In the genomic region with DNA sequence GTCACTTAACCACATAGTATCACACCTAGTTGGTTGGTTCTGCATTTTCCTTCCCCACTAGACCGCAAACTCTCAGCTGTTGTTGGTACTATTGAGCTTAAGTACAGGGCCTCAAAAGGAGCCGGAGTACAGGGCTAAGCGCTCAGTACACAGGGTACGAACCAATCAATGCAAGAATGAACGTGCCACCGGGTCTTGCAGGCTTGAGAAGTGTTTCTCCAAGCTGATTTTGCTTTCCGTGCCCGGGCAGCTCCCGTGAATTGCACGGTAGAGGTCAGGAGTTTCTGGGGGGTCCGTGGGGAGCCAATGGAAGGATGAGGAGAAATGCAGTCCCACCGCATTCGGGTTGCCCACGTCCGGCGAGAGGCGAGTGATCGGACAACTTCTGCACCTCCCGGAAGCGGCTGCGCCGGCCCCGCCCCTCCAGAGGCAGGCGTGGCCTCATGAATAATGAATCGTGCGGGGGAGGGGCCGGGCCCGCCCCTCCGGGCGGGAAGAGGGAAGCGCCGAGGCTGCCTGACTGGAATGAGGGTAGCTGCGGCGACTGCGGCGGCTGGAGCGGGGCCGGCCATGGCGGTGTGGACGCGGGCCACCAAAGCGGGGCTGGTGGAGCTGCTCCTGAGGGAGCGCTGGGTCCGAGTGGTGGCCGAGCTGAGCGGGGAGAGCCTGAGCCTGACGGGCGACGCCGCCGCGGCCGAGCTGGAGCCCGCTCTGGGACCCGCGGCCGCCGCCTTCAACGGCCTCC, we compare ENCODE assay signal across 8 cellular contexts. TPM values are rescaled to one million over a fixed set of nuclear protein-coding genes. Genes with fewer than 3 reads are reported as not detected.
DNase-seq lines count a peak whose midpoint lies in the region; ATAC-seq and TF ChIP-seq lines count a peak whose summit lies in the region.

Gene SNTB2, plus strand, starts transcription at position 523 of the 745 bp plus-strand sequence. Its CDS starts 3 bp downstream, at position 526.

- H3K27ac ChIP-seq in coronary artery, result peak within 1 kb of the TSS; percentile 88 to 90

- DNase-seq in AML-193 (lab: John Stamatoyannopoulos, UW) (peak; percentile 80 to 85), NCI-H510A (lab: John Stamatoyannopoulos, UW) (peak; percentile 59), coronary artery (ENCODE audit: low spot score) (peak; percentile 93), left colon (peak; percentile 94 to 98)
- peak; percentile 89 for DNase-seq in activated CD4-positive, alpha-beta T cell treated with anti-CD3 and anti-CD28 coated beads for 48 hours
- DNase-seq in stimulated activated CD4-positive, alpha-beta T cell treated with anti-CD3 and anti-CD28 coated beads, Interleukin-1b, Interleukin-23, amount 100 ng/mL, for 48 hours, result peak; percentile 79

- TF ChIP-seq CTCF in coronary artery (IDR thresholded peaks at IDR 0.05), result no peak

- intact Hi-C loops in left colon (cut with DNase I, micrococcal nuclease), result no loop called here

- H3K4me3 ChIP-seq in coronary artery, result peak within 1 kb of the TSS; percentile 82

- ATAC-seq in GM19023 (IDR thresholded peaks at IDR 0.05; ENCODE audit: unreplicated experiment) (peak; percentile 84), HG03196 (IDR thresholded peaks at IDR 0.05; ENCODE audit: unreplicated experiment) (peak; percentile 78), left colon (peak; percentile 95)

RNA-seq across cellular contexts. Expression of gene SNTB2, which starts in this region (rescaled TPM):
- 10 to 100 TPM; 32.0 to 33.8 TPM for total RNA-seq in left colon

Comparison
In these comparisons a context has a peak if more than half of its experiments do, and no peak if none do; other contexts are left out.
1. Peak in every context shown above with its lines: DNase-seq, ATAC-seq, H3K4me3 ChIP-seq and H3K27ac ChIP-seq.